In genomic region chr1:222048030-222048632, GRCh38 we compare ENCODE assay signal across 10 cellular contexts.
DNase-seq lines count a peak whose midpoint lies in the region; ATAC-seq and TF ChIP-seq lines count a peak whose summit lies in the region.
"Had no signal": no experiment of that assay in that cellular context is flagged by ENCODE, and none has a peak within 500 bp of the region (broad histone marks: within the 10 kb centered on the region; RNA-seq: fewer than 3 reads in every experiment).

No MANE protein-coding gene starts in this region.

- TF ChIP-seq CTCF in esophagus squamous epithelium (IDR thresholded peaks at IDR 0.05), result no peak

- H3K27me3 ChIP-seq in esophagus squamous epithelium, result no peaks in the 10 kb centered on the region

- intact Hi-C loops in esophagus squamous epithelium (cut with DNase I), result no loop called here

- no peaks in the 10 kb centered on the region for H3K36me3 ChIP-seq in esophagus squamous epithelium

- H3K4me3 ChIP-seq in esophagus squamous epithelium, result no peak overlapping the region

- no peaks in the 10 kb centered on the region for H3K9me3 ChIP-seq in esophagus squamous epithelium

- 42 to 54% methylated on average over 4 of the region's 4 CpGs for WGBS in esophagus squamous epithelium, 2 donors

- peak; percentile 83 for ATAC-seq in GM18517 (IDR thresholded peaks at IDR 0.05; ENCODE audit: unreplicated experiment)
- peak; percentile 76 for ATAC-seq in HG02642 (IDR thresholded peaks at IDR 0.05; ENCODE audit: poor library complexity, unreplicated experiment)
- ATAC-seq: right cardiac atrium had no signal

- no peak overlapping the region for H3K27ac ChIP-seq in esophagus squamous epithelium
- H3K27ac ChIP-seq: HL-60 had no signal

- peak; percentile 79 to 90 for DNase-seq in NOMO-1 (lab: John Stamatoyannopoulos, UW; ENCODE audit: unreplicated experiment in 2 of 2)
- DNase-seq in islet precursor cell, result peak; percentile 54
- DNase-seq in DMS79 (lab: John Stamatoyannopoulos, UW), result no peak
- no peak for DNase-seq in NCI-H446 (lab: John Stamatoyannopoulos, UW)
- DNase-seq in NCI-H2171 (lab: John Stamatoyannopoulos, UW), result no peak
- DNase-seq in esophagus squamous epithelium (lab: John Stamatoyannopoulos, UW), result no peak
- DNase-seq: right cardiac atrium had no signal

- TF ChIP-seq POLR2A in esophagus squamous epithelium (IDR thresholded peaks at IDR 0.05), result no peak

- peaks cover 0 to 11% (median 0%) of the 10 kb centered on the region in 3 donors for H3K4me1 ChIP-seq in esophagus squamous epithelium

Comparison
In these comparisons a context has a peak if more than half of its experiments do, and no peak if none do; other contexts are left out.
1. DNase-seq: peak in NOMO-1 (2 of 2) and islet precursor cell (single experiment); none in DMS79 (single experiment), NCI-H446 (0 of 2), NCI-H2171 (single experiment) and esophagus squamous epithelium (single experiment).